18 cellular contexts compared by ENCODE assay signal in the genomic region with DNA sequence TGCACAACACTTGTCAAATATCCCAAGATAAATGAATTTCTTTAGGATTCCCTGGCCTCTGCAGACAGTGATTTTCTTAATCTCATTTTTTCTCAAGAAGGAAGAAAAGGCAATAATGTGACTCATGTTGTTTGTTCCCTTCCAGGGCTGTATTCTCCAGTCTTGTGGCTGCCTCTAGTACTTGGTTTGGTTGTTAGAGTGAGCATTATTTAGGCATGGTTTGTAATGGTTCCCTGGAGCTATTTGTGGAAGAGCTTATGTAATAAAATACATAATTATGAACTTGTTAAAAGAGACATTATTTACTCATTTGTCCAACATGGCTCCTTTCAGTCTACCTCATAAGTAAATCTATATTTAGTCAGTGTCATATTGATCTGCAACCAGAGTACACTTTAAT.
DNase-seq lines count a peak whose midpoint lies in the region; ATAC-seq and TF ChIP-seq lines count a peak whose summit lies in the region.
"Had no signal": no experiment of that assay in that cellular context is flagged by ENCODE, and none has a peak within 500 bp of the region (broad histone marks: within the 10 kb centered on the region; RNA-seq: fewer than 3 reads in every experiment).

No MANE protein-coding gene starts in this region.

- H3K9me2 ChIP-seq in GM23248 (ENCODE audit: insufficient read depth), result no peaks in the 10 kb centered on the region

- H3K27ac ChIP-seq in 22Rv1 (peak overlapping the region; percentile 96), GM23248 (no peak overlapping the region)
- H3K27ac ChIP-seq: heart right ventricle, KMS-11, PC-9, skin epidermis, upper lobe of right lung had no signal

- TF ChIP-seq CTCF in 22Rv1 (IDR thresholded peaks at IDR 0.05) (no peak), choroid plexus epithelial cell (conservative IDR thresholded peaks at IDR 0.05; ENCODE audit: low read depth, low read length) (no peak)

- intact Hi-C loops in head of caudate nucleus (cut with DNase I), result no loop called here

- in situ Hi-C loops in GM23248 (cut with MboI), result no loop called here

- H3F3A ChIP-seq in GM23248 (ENCODE audit: insufficient read depth), result no peaks in the 10 kb centered on the region

- no peak overlapping the region for H3K9ac ChIP-seq in GM23248
- H3K9ac ChIP-seq: KMS-11 had no signal

- H3K79me2 ChIP-seq in GM23248 (ENCODE audit: insufficient read depth), result no peaks in the 10 kb centered on the region

- no peak overlapping the region for H2AFZ ChIP-seq in GM23248
- H2AFZ ChIP-seq: PC-9 had no signal

- H3K4me3 ChIP-seq in GM23248 (no peak overlapping the region), choroid plexus epithelial cell (ENCODE audit: low read depth, low read length) (no peak overlapping the region)
- H3K4me3 ChIP-seq: heart right ventricle, PC-9, skin epidermis, upper lobe of right lung had no signal

- H3K36me3 ChIP-seq in GM23248 (ENCODE audit: low read depth), result no peaks in the 10 kb centered on the region
- H3K36me3 ChIP-seq: heart right ventricle, upper lobe of right lung had no signal

- no peaks in the 10 kb centered on the region for H3K4me1 ChIP-seq in GM23248 (ENCODE audit: insufficient read depth)
- H3K4me1 ChIP-seq: heart right ventricle, upper lobe of right lung had no signal

- no peak for ATAC-seq in HG02759 (IDR thresholded peaks at IDR 0.05; ENCODE audit: unreplicated experiment)
- ATAC-seq: CD8-positive, alpha-beta T cell; heart right ventricle; naive thymus-derived CD8-positive, alpha-beta T cell; upper lobe of right lung had no signal

- DNase-seq in GM23248 (peak; percentile 9), NCI-H526 (lab: John Stamatoyannopoulos, UW) (peak; percentile 33 to 64), choroid plexus epithelial cell (ENCODE audit: low read depth) (peak; percentile 55), head of caudate nucleus (no peak), DMS 273 treated with DMSO at 0.1 percent for 48 hours (lab: John Stamatoyannopoulos, UW) (no peak), DMS53 treated with DMSO at 0.1 percent for 48 hours (lab: John Stamatoyannopoulos, UW; ENCODE audit: unreplicated experiment) (no peak)
- DNase-seq: activated CD4-positive, alpha-beta T cell treated with anti-CD3 and anti-CD28 coated beads for 1 hour; CD8-positive, alpha-beta T cell; heart right ventricle; naive thymus-derived CD8-positive, alpha-beta T cell; NCI-H524 treated with DMSO at 0.1 percent for 48 hours; PC-9; stimulated activated CD4-positive, alpha-beta T cell treated with anti-CD3 and anti-CD28 coated beads, Interleukin-4, amount 100 ng/mL, for 1 hour; upper lobe of right lung had no signal

- no peaks in the 10 kb centered on the region for H3K9me3 ChIP-seq in GM23248 (ENCODE audit: low read depth)
- H3K9me3 ChIP-seq: heart right ventricle, upper lobe of right lung had no signal

- H3K27me3 ChIP-seq in GM23248 (replicated peaks; ENCODE audit: insufficient read depth), result no peaks in the 10 kb centered on the region
- H3K27me3 ChIP-seq: heart right ventricle, upper lobe of right lung had no signal

- no peaks in the 10 kb centered on the region for H4K20me1 ChIP-seq in GM23248 (ENCODE audit: insufficient read depth)

- H3K4me2 ChIP-seq in GM23248 (ENCODE audit: unreplicated experiment), result no peak overlapping the region
- H3K4me2 ChIP-seq: KMS-11, PC-9 had no signal

Comparison
In these comparisons a context has a peak if more than half of its experiments do, and no peak if none do; other contexts are left out.
1. DNase-seq: peak in GM23248 (single experiment), NCI-H526 (2 of 2) and choroid plexus epithelial cell (single experiment); none in head of caudate nucleus (0 of 42), DMS 273 treated with DMSO at 0.1 percent for 48 hours (single experiment) and DMS53 treated with DMSO at 0.1 percent for 48 hours (single experiment).